Comparison of ENCODE assay signal across 11 cellular contexts in the genomic region with DNA sequence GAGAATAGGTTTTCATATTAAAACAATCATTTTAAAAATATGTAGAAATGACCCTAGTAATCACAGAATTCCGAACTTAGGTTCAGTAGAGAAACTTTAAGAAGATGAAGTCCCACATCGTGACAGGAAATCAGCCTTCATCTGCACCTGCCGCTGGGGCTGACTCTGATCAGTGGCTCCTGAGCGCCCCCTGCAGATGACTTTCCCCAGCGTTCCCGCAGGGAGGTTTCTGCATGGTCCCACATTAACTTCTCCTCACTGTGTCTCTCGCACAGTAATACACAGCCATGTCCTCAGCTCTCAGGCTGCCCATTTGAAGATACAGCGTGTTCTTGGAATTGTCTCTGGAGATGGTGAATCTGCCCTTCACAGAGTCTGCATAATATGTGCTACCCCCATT.
A peak's percentile ranks its signal among the peaks of the same experiment; 100 is the strongest.
DNase-seq lines count a peak whose midpoint lies in the region; ATAC-seq lines count a peak whose summit lies in the region.
"Had no signal": no experiment of that assay in that cellular context is flagged by ENCODE, and none has a peak within 500 bp of the region (broad histone marks: within the 10 kb centered on the region; RNA-seq: fewer than 3 reads in every experiment).

No MANE protein-coding gene starts in this region.

- H4K20me1 ChIP-seq in BLaER1, result no peaks in the 10 kb centered on the region

- H3K9me3 Mint-ChIP-seq in memory B cell, result no peaks in the 10 kb centered on the region

- peaks cover 72% of the 10 kb centered on the region for H3K4me1 ChIP-seq in BLaER1
- H3K4me1 ChIP-seq: left lung had no signal

- no peak overlapping the region for H3K27ac ChIP-seq in BLaER1
- peak overlapping the region; percentile 90 for H3K27ac ChIP-seq in KOPT-K1 (ENCODE audit: low read depth, low read length, poor library complexity, severe bottlenecking)
- H3K27ac ChIP-seq: left lung had no signal

- peaks cover 7% of the 10 kb centered on the region; the same call in 1 of the 2 replicates for H3K9me3 ChIP-seq in BLaER1
- H3K9me3 ChIP-seq in KOPT-K1 (ENCODE audit: insufficient read depth, low read length, poor library complexity, severe bottlenecking), result peaks cover 4% of the 10 kb centered on the region
- H3K9me3 ChIP-seq in MG63, result no peaks in the 10 kb centered on the region
- H3K9me3 ChIP-seq: left lung had no signal

- peaks cover 3% of the 10 kb centered on the region for H3K27me3 Mint-ChIP-seq in memory B cell

- no peak overlapping the region for H3K4me3 ChIP-seq in BLaER1
- no peak overlapping the region for H3K4me3 ChIP-seq in MG63
- H3K4me3 ChIP-seq: GM23338, left lung had no signal

- H3K4me3 Mint-ChIP-seq in memory B cell, result peak overlapping the region; percentile 11
- H3K4me3 Mint-ChIP-seq: GM23338 had no signal

- H3K4me2 ChIP-seq in BLaER1, result peak overlapping the region; percentile 37; the same call in 1 of the 2 replicates
- H3K4me2 ChIP-seq: GM23338 had no signal

- H3K36me3 ChIP-seq in BLaER1, result no peaks in the 10 kb centered on the region
- no peaks in the 10 kb centered on the region for H3K36me3 ChIP-seq in KOPT-K1 (ENCODE audit: insufficient read depth, low read length)
- H3K36me3 ChIP-seq in MG63, result no peaks in the 10 kb centered on the region
- H3K36me3 ChIP-seq: left lung had no signal

- peak; percentile 44 to 57 for DNase-seq in activated CD4-positive, alpha-beta T cell treated with anti-CD3 and anti-CD28 coated beads, Interleukin-2, amount 50 U/mL, for 4 hours
- DNase-seq in memory B cell (ENCODE audit: low spot score in 2 of 2) (peak; percentile 59 to 66), MG63 (no peak), Ammon's horn (ENCODE audit: low spot score) (no peak), SKM-1 (lab: John Stamatoyannopoulos, UW; ENCODE audit: unreplicated experiment) (no peak)
- DNase-seq: IMR-90, left lung had no signal

- ATAC-seq in memory B cell (ENCODE audit: low read depth) (peak; percentile 81), GM18519 (IDR thresholded peaks at IDR 0.05; ENCODE audit: low FRiP score, unreplicated experiment) (no peak)
- ATAC-seq: GM23338, left lung had no signal

- no peaks in the 10 kb centered on the region for H3K27me3 ChIP-seq in BLaER1
- H3K27me3 ChIP-seq in MG63, result no peaks in the 10 kb centered on the region

- H3K4me1 Mint-ChIP-seq in memory B cell, result peaks cover 8% of the 10 kb centered on the region
- H3K4me1 Mint-ChIP-seq: GM23338 had no signal

- H3K9ac ChIP-seq in BLaER1, result no peak overlapping the region

- no peak overlapping the region for H3K27ac Mint-ChIP-seq in memory B cell
- H3K27ac Mint-ChIP-seq: GM23338 had no signal

- no peaks in the 10 kb centered on the region for H3K36me3 Mint-ChIP-seq in memory B cell

Comparison
In these comparisons a context has a peak if more than half of its experiments do, and no peak if none do; other contexts are left out.
1. DNase-seq: peak in activated CD4-positive, alpha-beta T cell treated with anti-CD3 and anti-CD28 coated beads, Interleukin-2, amount 50 U/mL, for 4 hours (2 of 2) and memory B cell (2 of 2); none in MG63 (single experiment), Ammon's horn (single experiment) and SKM-1 (single experiment).